In the genomic region with DNA sequence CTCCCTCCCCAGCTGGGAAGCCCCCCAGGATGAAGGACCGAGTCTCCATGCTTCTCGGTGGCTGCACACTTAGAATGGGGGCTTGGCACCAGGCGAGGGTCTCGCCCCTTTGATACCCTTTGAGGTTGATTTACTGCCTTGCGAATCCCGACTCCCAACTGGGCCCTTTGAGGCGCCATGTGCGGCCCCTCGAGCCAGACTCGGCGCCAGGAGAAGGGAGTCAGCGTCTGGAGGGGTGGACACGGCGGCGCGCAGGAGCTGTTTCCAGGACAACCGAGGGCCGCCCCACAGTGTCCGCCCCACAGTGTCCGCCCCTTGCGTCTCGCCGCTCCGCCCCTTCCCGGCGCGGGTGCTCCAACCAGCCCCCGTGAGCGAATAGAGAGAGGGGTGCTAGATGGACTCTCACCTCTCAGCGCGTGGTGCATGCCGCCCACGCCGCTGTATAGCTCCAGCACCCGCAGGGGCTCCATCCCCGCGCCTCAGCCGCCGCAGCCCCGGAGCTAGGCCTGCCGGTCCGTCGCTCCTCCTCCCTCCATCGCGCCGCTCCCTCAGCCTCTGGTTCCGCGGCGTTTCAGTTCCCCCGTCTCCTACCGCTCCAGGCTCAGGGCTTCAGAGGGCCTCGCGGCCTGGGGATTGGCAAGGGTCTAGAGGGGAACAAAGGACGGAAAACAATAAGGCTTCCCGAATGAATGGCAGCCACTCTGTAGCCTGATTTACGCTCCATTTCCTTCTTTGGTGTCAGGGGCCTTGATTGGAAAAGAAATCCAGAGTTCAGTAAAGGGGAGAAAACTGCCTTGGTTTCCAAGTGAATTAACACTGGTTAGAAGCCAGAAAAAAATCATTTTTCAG, we compare ENCODE assay signal across 1 cellular context.
TF ChIP-seq lines count a peak whose summit lies in the region.

A gene with protein sequence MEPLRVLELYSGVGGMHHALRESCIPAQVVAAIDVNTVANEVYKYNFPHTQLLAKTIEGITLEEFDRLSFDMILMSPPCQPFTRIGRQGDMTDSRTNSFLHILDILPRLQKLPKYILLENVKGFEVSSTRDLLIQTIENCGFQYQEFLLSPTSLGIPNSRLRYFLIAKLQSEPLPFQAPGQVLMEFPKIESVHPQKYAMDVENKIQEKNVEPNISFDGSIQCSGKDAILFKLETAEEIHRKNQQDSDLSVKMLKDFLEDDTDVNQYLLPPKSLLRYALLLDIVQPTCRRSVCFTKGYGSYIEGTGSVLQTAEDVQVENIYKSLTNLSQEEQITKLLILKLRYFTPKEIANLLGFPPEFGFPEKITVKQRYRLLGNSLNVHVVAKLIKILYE (minus strand): TSS at position 508 of the 849 bp plus-strand sequence. CDS start 38 bp downstream, at position 470.

TF ChIP-seq in HepG2, 621 proteins besides CTCF, POLR2A, EP300 and RAD21 (continued from another document and continues in another):
- TF ChIP-seq, protein P1, sequence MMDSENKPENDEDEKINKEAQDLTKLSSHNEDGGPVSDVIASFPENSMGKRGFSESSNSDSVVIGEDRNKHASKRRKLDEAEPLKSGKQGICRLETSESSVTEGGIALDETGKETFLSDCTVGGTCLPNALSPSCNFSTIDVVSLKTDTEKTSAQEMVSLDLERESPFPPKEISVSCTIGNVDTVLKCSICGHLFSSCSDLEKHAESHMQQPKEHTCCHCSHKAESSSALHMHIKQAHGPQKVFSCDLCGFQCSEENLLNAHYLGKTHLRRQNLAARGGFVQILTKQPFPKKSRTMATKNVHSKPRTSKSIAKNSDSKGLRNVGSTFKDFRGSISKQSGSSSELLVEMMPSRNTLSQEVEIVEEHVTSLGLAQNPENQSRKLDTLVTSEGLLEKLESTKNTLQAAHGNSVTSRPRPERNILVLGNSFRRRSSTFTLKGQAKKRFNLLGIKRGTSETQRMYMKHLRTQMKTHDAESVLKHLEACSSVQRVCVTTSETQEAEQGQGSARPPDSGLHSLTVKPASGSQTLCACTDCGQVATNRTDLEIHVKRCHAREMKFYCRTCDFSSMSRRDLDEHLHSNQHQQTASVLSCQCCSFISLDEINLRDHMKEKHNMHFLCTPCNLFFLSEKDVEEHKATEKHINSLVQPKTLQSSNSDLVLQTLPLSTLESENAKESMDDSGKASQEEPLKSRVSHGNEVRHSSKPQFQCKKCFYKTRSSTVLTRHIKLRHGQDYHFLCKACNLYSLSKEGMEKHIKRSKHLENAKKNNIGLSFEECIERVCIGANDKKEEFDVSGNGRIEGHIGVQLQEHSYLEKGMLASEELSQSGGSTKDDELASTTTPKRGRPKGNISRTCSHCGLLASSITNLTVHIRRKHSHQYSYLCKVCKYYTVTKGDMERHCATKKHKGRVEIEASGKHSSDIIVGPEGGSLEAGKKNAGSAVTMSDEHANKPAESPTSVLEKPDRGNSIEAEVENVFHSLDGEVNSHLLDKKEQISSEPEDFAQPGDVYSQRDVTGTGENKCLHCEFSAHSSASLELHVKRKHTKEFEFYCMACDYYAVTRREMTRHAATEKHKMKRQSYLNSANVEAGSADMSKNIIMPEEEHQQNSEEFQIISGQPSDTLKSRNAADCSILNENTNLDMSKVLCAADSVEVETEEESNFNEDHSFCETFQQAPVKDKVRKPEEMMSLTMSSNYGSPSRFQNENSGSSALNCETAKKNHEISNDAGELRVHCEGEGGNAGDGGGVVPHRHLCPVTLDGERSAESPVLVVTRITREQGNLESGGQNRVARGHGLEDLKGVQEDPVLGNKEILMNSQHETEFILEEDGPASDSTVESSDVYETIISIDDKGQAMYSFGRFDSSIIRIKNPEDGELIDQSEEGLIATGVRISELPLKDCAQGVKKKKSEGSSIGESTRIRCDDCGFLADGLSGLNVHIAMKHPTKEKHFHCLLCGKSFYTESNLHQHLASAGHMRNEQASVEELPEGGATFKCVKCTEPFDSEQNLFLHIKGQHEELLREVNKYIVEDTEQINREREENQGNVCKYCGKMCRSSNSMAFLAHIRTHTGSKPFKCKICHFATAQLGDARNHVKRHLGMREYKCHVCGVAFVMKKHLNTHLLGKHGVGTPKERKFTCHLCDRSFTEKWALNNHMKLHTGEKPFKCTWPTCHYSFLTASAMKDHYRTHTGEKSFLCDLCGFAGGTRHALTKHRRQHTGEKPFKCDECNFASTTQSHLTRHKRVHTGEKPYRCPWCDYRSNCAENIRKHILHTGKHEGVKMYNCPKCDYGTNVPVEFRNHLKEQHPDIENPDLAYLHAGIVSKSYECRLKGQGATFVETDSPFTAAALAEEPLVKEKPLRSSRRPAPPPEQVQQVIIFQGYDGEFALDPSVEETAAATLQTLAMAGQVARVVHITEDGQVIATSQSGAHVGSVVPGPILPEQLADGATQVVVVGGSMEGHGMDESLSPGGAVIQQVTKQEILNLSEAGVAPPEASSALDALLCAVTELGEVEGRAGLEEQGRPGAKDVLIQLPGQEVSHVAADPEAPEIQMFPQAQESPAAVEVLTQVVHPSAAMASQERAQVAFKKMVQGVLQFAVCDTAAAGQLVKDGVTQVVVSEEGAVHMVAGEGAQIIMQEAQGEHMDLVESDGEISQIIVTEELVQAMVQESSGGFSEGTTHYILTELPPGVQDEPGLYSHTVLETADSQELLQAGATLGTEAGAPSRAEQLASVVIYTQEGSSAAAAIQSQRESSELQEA (CRISPR knock-in tag; IDR thresholded peaks at IDR 0.05; ENCODE audit: not compliant biosample characterization): peak; percentile 43
- peak; percentile 80; the same call in 1 of the 2 replicates for TF ChIP-seq CBX2 (IDR thresholded peaks at IDR 0.05; ENCODE audit: low read depth, low read length)
- TF ChIP-seq CBX2 (CRISPR knock-in tag; IDR thresholded peaks at IDR 0.05; ENCODE audit: low read depth): no peak; the same call in 1 of the 2 replicates
- peak; percentile 90 for TF ChIP-seq XRCC5 (optimal IDR thresholded peaks at IDR 0.05; ENCODE audit: low read length)
- peak; percentile 84 for TF ChIP-seq EED (CRISPR knock-in tag; IDR thresholded peaks at IDR 0.05)
- TF ChIP-seq ZNF564 (CRISPR knock-in tag; IDR thresholded peaks at IDR 0.05): peak; percentile 79
- TF ChIP-seq ISL2 (CRISPR knock-in tag; IDR thresholded peaks at IDR 0.05): peak; percentile 81
- TF ChIP-seq KMT2B (CRISPR knock-in tag; IDR thresholded peaks at IDR 0.05): peak; percentile 95
- TF ChIP-seq ZNF879 (CRISPR knock-in tag; IDR thresholded peaks at IDR 0.05): no peak
- peak; percentile 70 for TF ChIP-seq SP2 (CRISPR knock-in tag; IDR thresholded peaks at IDR 0.05)
- TF ChIP-seq DPF2 (CRISPR knock-in tag; IDR thresholded peaks at IDR 0.05; ENCODE audit: borderline replicate concordance, low read depth): no peak
- TF ChIP-seq ZNF790 (CRISPR knock-in tag; IDR thresholded peaks at IDR 0.05; ENCODE audit: borderline replicate concordance): peak; percentile 81; the same call in 1 of the 2 replicates
- peak; percentile 92 for TF ChIP-seq ZNF563 (CRISPR knock-in tag; IDR thresholded peaks at IDR 0.05)
- 0 out of 2 replicates have a peak, but pooled peaks have one; percentile 56 for TF ChIP-seq DNMT3B (CRISPR knock-in tag; conservative IDR thresholded peaks at IDR 0.05)
- TF ChIP-seq NRL (CRISPR knock-in tag; IDR thresholded peaks at IDR 0.05; ENCODE audit: borderline replicate concordance): peak; percentile 92
- no peak for TF ChIP-seq RBM22 (optimal IDR thresholded peaks at IDR 0.05; ENCODE audit: low read length)
- TF ChIP-seq NPAS2 (CRISPR knock-in tag; IDR thresholded peaks at IDR 0.05; ENCODE audit: borderline replicate concordance): no peak
- TF ChIP-seq, protein P2, sequence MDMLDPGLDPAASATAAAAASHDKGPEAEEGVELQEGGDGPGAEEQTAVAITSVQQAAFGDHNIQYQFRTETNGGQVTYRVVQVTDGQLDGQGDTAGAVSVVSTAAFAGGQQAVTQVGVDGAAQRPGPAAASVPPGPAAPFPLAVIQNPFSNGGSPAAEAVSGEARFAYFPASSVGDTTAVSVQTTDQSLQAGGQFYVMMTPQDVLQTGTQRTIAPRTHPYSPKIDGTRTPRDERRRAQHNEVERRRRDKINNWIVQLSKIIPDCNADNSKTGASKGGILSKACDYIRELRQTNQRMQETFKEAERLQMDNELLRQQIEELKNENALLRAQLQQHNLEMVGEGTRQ (IDR thresholded peaks at IDR 0.05; ENCODE audit: low read depth, low read length): no peak
- TF ChIP-seq, protein P2 (CRISPR knock-in tag; IDR thresholded peaks at IDR 0.05; ENCODE audit: borderline replicate concordance): 0 out of 2 replicates have a peak, but pooled peaks have one; percentile 22
- TF ChIP-seq ZNF446 (CRISPR knock-in tag; IDR thresholded peaks at IDR 0.05): peak; percentile 85; the same call in 1 of the 2 replicates
- 0 out of 2 replicates have a peak, but pooled peaks have one; percentile 24 for TF ChIP-seq SIX4 (CRISPR knock-in tag; IDR thresholded peaks at IDR 0.05)
- TF ChIP-seq, protein P3, sequence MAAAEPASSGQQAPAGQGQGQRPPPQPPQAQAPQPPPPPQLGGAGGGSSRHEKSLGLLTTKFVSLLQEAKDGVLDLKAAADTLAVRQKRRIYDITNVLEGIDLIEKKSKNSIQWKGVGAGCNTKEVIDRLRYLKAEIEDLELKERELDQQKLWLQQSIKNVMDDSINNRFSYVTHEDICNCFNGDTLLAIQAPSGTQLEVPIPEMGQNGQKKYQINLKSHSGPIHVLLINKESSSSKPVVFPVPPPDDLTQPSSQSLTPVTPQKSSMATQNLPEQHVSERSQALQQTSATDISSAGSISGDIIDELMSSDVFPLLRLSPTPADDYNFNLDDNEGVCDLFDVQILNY (CRISPR knock-in tag; conservative IDR thresholded peaks at IDR 0.05): peak; percentile 58; the same call in 1 of the 2 replicates
- TF ChIP-seq ZBTB38 (CRISPR knock-in tag; IDR thresholded peaks at IDR 0.05): peak; percentile 68; the same call in 1 of the 2 replicates
- TF ChIP-seq, protein P4, sequence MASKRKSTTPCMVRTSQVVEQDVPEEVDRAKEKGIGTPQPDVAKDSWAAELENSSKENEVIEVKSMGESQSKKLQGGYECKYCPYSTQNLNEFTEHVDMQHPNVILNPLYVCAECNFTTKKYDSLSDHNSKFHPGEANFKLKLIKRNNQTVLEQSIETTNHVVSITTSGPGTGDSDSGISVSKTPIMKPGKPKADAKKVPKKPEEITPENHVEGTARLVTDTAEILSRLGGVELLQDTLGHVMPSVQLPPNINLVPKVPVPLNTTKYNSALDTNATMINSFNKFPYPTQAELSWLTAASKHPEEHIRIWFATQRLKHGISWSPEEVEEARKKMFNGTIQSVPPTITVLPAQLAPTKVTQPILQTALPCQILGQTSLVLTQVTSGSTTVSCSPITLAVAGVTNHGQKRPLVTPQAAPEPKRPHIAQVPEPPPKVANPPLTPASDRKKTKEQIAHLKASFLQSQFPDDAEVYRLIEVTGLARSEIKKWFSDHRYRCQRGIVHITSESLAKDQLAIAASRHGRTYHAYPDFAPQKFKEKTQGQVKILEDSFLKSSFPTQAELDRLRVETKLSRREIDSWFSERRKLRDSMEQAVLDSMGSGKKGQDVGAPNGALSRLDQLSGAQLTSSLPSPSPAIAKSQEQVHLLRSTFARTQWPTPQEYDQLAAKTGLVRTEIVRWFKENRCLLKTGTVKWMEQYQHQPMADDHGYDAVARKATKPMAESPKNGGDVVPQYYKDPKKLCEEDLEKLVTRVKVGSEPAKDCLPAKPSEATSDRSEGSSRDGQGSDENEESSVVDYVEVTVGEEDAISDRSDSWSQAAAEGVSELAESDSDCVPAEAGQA (IDR thresholded peaks at IDR 0.05; ENCODE audit: low read depth): peak; percentile 62; the same call in 1 of the 2 replicates
- TF ChIP-seq, protein P4 (CRISPR knock-in tag; IDR thresholded peaks at IDR 0.05; ENCODE audit: borderline replicate concordance): no peak
- TF ChIP-seq SMAD1 (CRISPR knock-in tag; IDR thresholded peaks at IDR 0.05; ENCODE audit: borderline replicate concordance, low read depth): 0 out of 2 replicates have a peak, but pooled peaks have one; percentile 41
- peak; percentile 89; the same call in 1 of the 2 replicates for TF ChIP-seq ZNF878 (CRISPR knock-in tag; IDR thresholded peaks at IDR 0.05)
- TF ChIP-seq KDM5A (IDR thresholded peaks at IDR 0.05; ENCODE audit: borderline replicate concordance, low read length): peak; percentile 94
- peak; percentile 32 for TF ChIP-seq CCAR2 (optimal IDR thresholded peaks at IDR 0.05; ENCODE audit: low read depth, low read length)
- peak; percentile 92 for TF ChIP-seq ZNF788 (CRISPR knock-in tag; IDR thresholded peaks at IDR 0.05; ENCODE audit: borderline replicate concordance)
- peak; percentile 97 for TF ChIP-seq ZNF883 (CRISPR knock-in tag; IDR thresholded peaks at IDR 0.05; ENCODE audit: not compliant biosample characterization)
- TF ChIP-seq BORCS8-MEF2B (CRISPR knock-in tag; IDR thresholded peaks at IDR 0.05): peak; percentile 94
- 0 out of 2 replicates have a peak, but pooled peaks have one; percentile 50 for TF ChIP-seq ZNF33A (CRISPR knock-in tag; IDR thresholded peaks at IDR 0.05; ENCODE audit: borderline replicate concordance)
- peak; percentile 61 for TF ChIP-seq BCL6 (CRISPR knock-in tag; IDR thresholded peaks at IDR 0.05)
